Comparison of ENCODE assay signal across 9 cellular contexts in the genomic region with DNA sequence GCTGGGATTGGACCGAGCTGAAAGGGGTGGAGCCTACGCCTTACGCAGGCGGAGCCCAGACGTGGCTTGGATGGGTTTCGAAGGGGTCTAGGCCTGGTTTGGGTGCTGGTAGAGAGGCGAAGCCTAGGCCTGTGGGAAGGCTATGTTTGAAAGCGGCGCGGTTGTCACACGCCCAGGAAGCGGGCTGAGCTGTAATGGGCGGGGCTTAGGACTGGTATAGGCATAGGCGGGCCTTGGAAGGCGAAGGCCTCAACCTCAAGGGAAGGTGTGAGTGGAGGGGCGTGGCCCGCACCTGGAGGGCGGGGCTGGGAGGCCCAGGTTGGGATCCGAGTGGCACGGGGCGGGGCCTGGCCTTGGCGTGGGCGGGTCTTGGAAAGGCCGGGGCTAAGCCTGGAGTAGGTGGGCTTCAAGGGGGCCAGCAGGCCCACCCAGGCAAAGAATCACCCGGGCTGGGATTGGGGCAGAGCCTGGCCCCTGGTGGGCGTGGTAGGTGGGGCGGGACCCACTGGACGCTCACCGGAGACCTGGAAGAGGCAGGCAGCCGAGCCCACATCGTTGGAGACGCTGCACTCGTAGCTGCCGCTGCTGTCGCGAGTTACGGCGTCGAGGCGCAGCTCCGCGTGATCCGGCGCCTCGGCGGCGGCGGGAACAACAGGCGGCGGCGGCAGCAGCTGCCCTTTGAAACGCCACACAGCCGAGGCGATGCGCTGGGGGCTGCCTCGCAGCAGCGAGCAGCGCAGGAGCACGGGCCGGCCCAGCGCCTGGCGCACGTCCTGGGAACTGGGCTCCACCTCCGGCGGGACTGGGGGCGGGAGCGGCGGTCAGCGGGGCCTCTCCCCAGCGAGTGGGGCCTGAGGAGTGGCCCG. TPM values are rescaled to one million over a fixed set of nuclear protein-coding genes. Genes with fewer than 3 reads are reported as not detected.
DNase-seq lines count a peak whose midpoint lies in the region; ATAC-seq, FAIRE-seq and TF ChIP-seq lines count a peak whose summit lies in the region.
"Had no signal": no experiment of that assay in that cellular context is flagged by ENCODE, and none has a peak within 500 bp of the region (broad histone marks: within the 10 kb centered on the region; RNA-seq: fewer than 3 reads in every experiment).

No MANE protein-coding gene starts in this region.

- H3K4ac ChIP-seq in H1 (replicated peaks; ENCODE audit: insufficient read length, low read depth, low read length) (no peak overlapping the region), neuronal stem cell (ENCODE audit: low read length) (no peak overlapping the region)

- H2BK120ac ChIP-seq in H1 (replicated peaks; ENCODE audit: low read depth, low read length) (no peak overlapping the region), neuronal stem cell (ENCODE audit: low read depth, low read length) (peak overlapping the region; percentile 52)

- TF ChIP-seq EP300 in H1 (IDR thresholded peaks at IDR 0.05; ENCODE audit: borderline replicate concordance in 1 of 2, low read depth in 2 of 2, low read length in 2 of 2): peak in 1 of 2 experiments; percentile 52; a peak in 1 of 3 replicates

- TF ChIP-seq CTCF in CD4-positive, alpha-beta T cell (IDR thresholded peaks at IDR 0.05): no peak
- TF ChIP-seq CTCF in RWPE2 (IDR thresholded peaks at IDR 0.05; ENCODE audit: poor library complexity, severe bottlenecking) (no peak), H1 (IDR thresholded peaks at IDR 0.05; ENCODE audit: control extremely low read depth in 1 of 3, insufficient read depth in 1 of 3, low read depth in 1 of 3, low read length in 3 of 3) (peak in 1 of 3 experiments; percentile 6; a peak in 1 of 4 replicates), D721Med (IDR thresholded peaks at IDR 0.05; ENCODE audit: insufficient read depth, missing control alignments) (no peak)

- WGBS in H1 (ENCODE audit: extremely low coverage in 1 of 2, insufficient coverage in 1 of 2, insufficient read length in 1 of 2, insufficient replicate concordance in 2 of 2, low coverage in 1 of 2, low lambda C conversion rate in 2 of 2, missing lambda C conversion rate in 1 of 2), 2 experiments: 5% methylated on average over 56 of the region's 71 CpGs; no CpG with 5 or more reads in 1 of the 2 experiments
- WGBS in neuronal stem cell (ENCODE audit: extremely low coverage in 2 of 2, insufficient read length in 2 of 2, insufficient replicate concordance in 1 of 2), 2 donors: no CpG with 5 or more reads among the region's 71 CpGs

- H4K8ac ChIP-seq in H1 (ENCODE audit: extremely low read depth, insufficient read depth, low read length) (peak overlapping the region; percentile 45; the same call in 1 of the 2 replicates), neuronal stem cell (ENCODE audit: low read depth, low read length) (no peak overlapping the region)

- intact Hi-C loops in CD4-positive, alpha-beta T cell (cut with DNase I, micrococcal nuclease): no loop called here

- H3K23me2 ChIP-seq in H1 (ENCODE audit: low read depth, low read length): peaks cover 9% of the 10 kb centered on the region; the same call in 1 of the 2 replicates

- no peak overlapping the region for H3K56ac ChIP-seq in H1 (replicated peaks; ENCODE audit: insufficient read length, low read depth, low read length)

- H3K79me2 ChIP-seq in H1 (ENCODE audit: control insufficient read depth in 1 of 2, insufficient read depth in 2 of 2, low read length in 2 of 2): no peaks in the 10 kb centered on the region

- no peaks in the 10 kb centered on the region for H3K36me3 Mint-ChIP-seq in CD4-positive, alpha-beta T cell (ENCODE audit: low read depth)

- H3K9ac ChIP-seq in H1 (replicated peaks in 1 of 4; ENCODE audit: extremely low read depth in 1 of 4, low read depth in 3 of 4, low read length in 3 of 4) (peak overlapping the region in 1 of 4 experiments; percentile 13; a peak in 1 of 7 replicates), neuronal stem cell (ENCODE audit: low read depth, low read length, poor library complexity) (peak overlapping the region; percentile 34)

- H3K18ac ChIP-seq in H1 (ENCODE audit: extremely low read depth, low read length) (peak overlapping the region; percentile 32), neuronal stem cell (ENCODE audit: low read length) (peak overlapping the region; percentile 96)

- CTCF ChIA-PET in CD4-positive, alpha-beta T cell (lab: Charles Lee): no interaction called here
- CTCF ChIA-PET in H1 (lab: Charles Lee; ENCODE audit: partially characterized antibody): interaction anchor here (0.8 to 7.9 kb wide), 20 partner anchors 8 to 147 kb away, joined by 3 to 126 read pairs (median 6); no protein-coding TSS in a partner anchor

- H3K23ac ChIP-seq in H1 (ENCODE audit: insufficient read length) (no peak overlapping the region), neuronal stem cell (ENCODE audit: low read depth, low read length, poor library complexity) (peak overlapping the region; percentile 86)

- H2BK12ac ChIP-seq in H1 (ENCODE audit: low read depth, low read length) (peak overlapping the region; percentile 39; the same call in 1 of the 2 replicates), neuronal stem cell (ENCODE audit: low read length) (peak overlapping the region; percentile 63)

- H2AK5ac ChIP-seq in H1 (ENCODE audit: low read depth, low read length): no peak overlapping the region
- H2AK5ac ChIP-seq in neuronal stem cell (ENCODE audit: low read depth, low read length): peak overlapping the region; percentile 54

- no peak overlapping the region for H3K4me3 Mint-ChIP-seq in CD4-positive, alpha-beta T cell
- H3K4me3 Mint-ChIP-seq: stimulated activated naive CD8-positive, alpha-beta T cell treated with anti-CD3 and anti-CD28 coated beads, Interleukin-15, Interleukin-2, amounts not matched to agents 100 ng/mL and 50 ng/mL, for 24 hours had no signal

- H3K4me1 ChIP-seq in RWPE2 (ENCODE audit: insufficient read depth, poor library complexity, severe bottlenecking): no peaks in the 10 kb centered on the region
- H3K4me1 ChIP-seq in H1 (replicated peaks in 1 of 4; ENCODE audit: control insufficient read depth in 3 of 4, insufficient read depth in 4 of 4, low read length in 3 of 4): peaks cover 0 to 10% (median 6%) of the 10 kb centered on the region in 4 experiments; a peak in 4 of 7 replicates
- H3K4me1 ChIP-seq in neuronal stem cell (ENCODE audit: control insufficient read depth in 2 of 2, insufficient read depth in 1 of 2, low read depth in 1 of 2, low read length in 2 of 2): peaks cover 0 to 6% of the 10 kb centered on the region in 2 donors

- peak; percentile 93 for FAIRE-seq in H1 (lab: Jason Lieb, UNC)
- no peak for FAIRE-seq in D721Med (lab: Jason Lieb, UNC)

- peak overlapping the region; percentile 27 for H3K4me3 ChIP-seq in RWPE2 (ENCODE audit: severe bottlenecking)
- H3K4me3 ChIP-seq in H1 (ENCODE audit: extremely low read depth in 1 of 4, insufficient read depth in 2 of 4, low read depth in 3 of 4, low read length in 4 of 4): peak overlapping the region; percentile 9 to 54 (median 38)
- peak overlapping the region in 1 of 2 donors; percentile 52 for H3K4me3 ChIP-seq in neuronal stem cell (ENCODE audit: low read length in 2 of 2)

- peak overlapping the region; percentile 37 to 76 for H3K4me2 ChIP-seq in H1 (ENCODE audit: insufficient read depth in 1 of 2, low read depth in 2 of 2, low read length in 2 of 2)
- H3K4me2 ChIP-seq in neuronal stem cell (ENCODE audit: insufficient read depth, low read length, poor library complexity, severe bottlenecking): peak overlapping the region; percentile 37

- H3K27ac ChIP-seq in CD4-positive, alpha-beta T cell (ENCODE audit: low read depth, low read length): no peak overlapping the region
- no peak overlapping the region for H3K27ac ChIP-seq in RWPE2 (ENCODE audit: poor library complexity, severe bottlenecking)
- no peak overlapping the region for H3K27ac ChIP-seq in H1 (ENCODE audit: low read depth, low read length)
- no peak overlapping the region for H3K27ac ChIP-seq in neuronal stem cell (replicated peaks; ENCODE audit: low read length)

- POLR2A ChIA-PET in CD4-positive, alpha-beta T cell (lab: Charles Lee): no interaction called here
- POLR2A ChIA-PET in H1 (lab: Charles Lee; ENCODE audit: partially characterized antibody): interaction anchor here (1.2 to 1.6 kb wide), 4 partner anchors 9 to 49 kb away, joined by 3 to 5 read pairs (median 4); partner anchors contain the start of gene MDGA1

- 0 out of 3 replicates have a peak, but pooled peaks of 1 of the 2 experiments have one; percentile 30 for TF ChIP-seq POLR2A in H1 (IDR thresholded peaks at IDR 0.05; ENCODE audit: control extremely low read depth in 1 of 2, low read depth in 2 of 2, low read length in 2 of 2)

- peaks cover 48% of the 10 kb centered on the region for H3K27me3 Mint-ChIP-seq in CD4-positive, alpha-beta T cell

- ATAC-seq in CD4-positive, alpha-beta T cell (ENCODE audit: poor library complexity): peak; percentile 86
- peak; percentile 94 for ATAC-seq in RWPE2 (ENCODE audit: low read depth)

- H3K27ac Mint-ChIP-seq in CD4-positive, alpha-beta T cell: no peak overlapping the region
- H3K27ac Mint-ChIP-seq: stimulated activated naive CD8-positive, alpha-beta T cell treated with anti-CD3 and anti-CD28 coated beads, Interleukin-15, Interleukin-2, amounts not matched to agents 100 ng/mL and 50 ng/mL, for 24 hours had no signal

- peak in 4 of 10 experiments; percentile 13 to 58 (median 30) for DNase-seq in CD4-positive, alpha-beta T cell
- DNase-seq in RWPE2 (ENCODE audit: low spot score) (peak; percentile 94), H1 (ENCODE audit: low read depth in 1 of 2, low spot score in 2 of 2) (peak; percentile 77 to 100), neuronal stem cell (ENCODE audit: low spot score) (peak; percentile 23), NCI-H345 (lab: John Stamatoyannopoulos, UW) (no peak), D721Med (ENCODE audit: insufficient read length, low spot score) (no peak), occipital lobe (lab: John Stamatoyannopoulos, UW) (no peak), SIG-M5 (lab: John Stamatoyannopoulos, UW) (no peak)

- no peak overlapping the region for H4K5ac ChIP-seq in H1 (ENCODE audit: insufficient read length, low read depth, low read length)

- H3K36me3 ChIP-seq in RWPE2 (ENCODE audit: low read depth) (no peaks in the 10 kb centered on the region), H1 (ENCODE audit: control insufficient read depth in 2 of 4, insufficient read depth in 4 of 4, low read length in 3 of 4) (no peaks in the 10 kb centered on the region), neuronal stem cell (replicated peaks in 1 of 2; ENCODE audit: control insufficient read depth in 2 of 2, insufficient read depth in 2 of 2, low read length in 2 of 2) (no peaks in the 10 kb centered on the region)

- H4K91ac ChIP-seq in H1 (replicated peaks; ENCODE audit: insufficient read length, low read length) (no peak overlapping the region), neuronal stem cell (ENCODE audit: low read depth, low read length, poor library complexity) (no peak overlapping the region)

- no peak overlapping the region for H2BK20ac ChIP-seq in H1 (ENCODE audit: low read length)

- H3K4me1 Mint-ChIP-seq in CD4-positive, alpha-beta T cell (ENCODE audit: low read depth): peaks cover 56% of the 10 kb centered on the region

- peaks cover under 1% of the 10 kb centered on the region for H3K9me3 ChIP-seq in CD4-positive, alpha-beta T cell (ENCODE audit: control insufficient read depth, low read length)
- H3K9me3 ChIP-seq in RWPE2 (ENCODE audit: severe bottlenecking): no peaks in the 10 kb centered on the region
- no peaks in the 10 kb centered on the region for H3K9me3 ChIP-seq in H1 (ENCODE audit: insufficient read depth in 2 of 2, low read depth in 1 of 2, low read length in 1 of 2)
- peaks cover 0 to 2% of the 10 kb centered on the region in 2 donors for H3K9me3 ChIP-seq in neuronal stem cell (replicated peaks in 1 of 2; ENCODE audit: control insufficient read depth in 2 of 2, insufficient read depth in 1 of 2, low read depth in 1 of 2, low read length in 2 of 2)

- H2AFZ ChIP-seq in H1 (ENCODE audit: low read length): peak overlapping the region; percentile 64; the same call in 1 of the 2 replicates
- H2AFZ ChIP-seq in neuronal stem cell (ENCODE audit: low read length): no peak overlapping the region

- no peaks in the 10 kb centered on the region for H4K20me1 ChIP-seq in H1 (replicated peaks in 1 of 2; ENCODE audit: control insufficient read depth in 1 of 2, insufficient read depth in 2 of 2, low read length in 2 of 2)

- peaks cover 5% of the 10 kb centered on the region for H3K9me3 Mint-ChIP-seq in CD4-positive, alpha-beta T cell
- H3K9me3 Mint-ChIP-seq: stimulated activated naive CD8-positive, alpha-beta T cell treated with anti-CD3 and anti-CD28 coated beads, Interleukin-15, Interleukin-2, amounts not matched to agents 100 ng/mL and 50 ng/mL, for 24 hours had no signal

- H2BK5ac ChIP-seq in H1 (ENCODE audit: low read depth, low read length): no peak overlapping the region
- no peak overlapping the region for H2BK5ac ChIP-seq in neuronal stem cell (ENCODE audit: low read length)

- H3K79me1 ChIP-seq in H1 (ENCODE audit: low read depth, low read length) (no peaks in the 10 kb centered on the region), neuronal stem cell (ENCODE audit: low read depth, low read length) (no peaks in the 10 kb centered on the region)

- H2BK15ac ChIP-seq in H1 (ENCODE audit: low read length) (no peak overlapping the region; the same call in 1 of the 2 replicates), neuronal stem cell (ENCODE audit: low read length) (peak overlapping the region; percentile 65)

- H3K14ac ChIP-seq in H1 (ENCODE audit: insufficient read length) (no peak overlapping the region), neuronal stem cell (ENCODE audit: low read length) (no peak overlapping the region)

- TF ChIP-seq RAD21 in H1 (IDR thresholded peaks at IDR 0.05 in 1 of 2, conservative IDR thresholded peaks at IDR 0.05 in 1 of 2; ENCODE audit: low read depth in 2 of 2, low read length in 2 of 2): no peak

- H3K27me3 ChIP-seq in CD4-positive, alpha-beta T cell (ENCODE audit: control insufficient read depth, insufficient read depth, low read length): peaks cover 14% of the 10 kb centered on the region
- H3K27me3 ChIP-seq in RWPE2 (ENCODE audit: insufficient read depth, poor library complexity, severe bottlenecking) (no peaks in the 10 kb centered on the region), H1 (replicated peaks in 1 of 4; ENCODE audit: control insufficient read depth in 3 of 4, extremely low read depth in 1 of 4, insufficient read depth in 3 of 4, low read length in 3 of 4) (peaks cover 3 to 27% (median 19%) of the 10 kb centered on the region in 4 experiments), neuronal stem cell (ENCODE audit: control insufficient read depth in 3 of 3, insufficient read depth in 3 of 3, low read depth in 1 of 3, low read length in 3 of 3) (peaks cover 0 to 35% (median 3%) of the 10 kb centered on the region in 3 experiments)

RNA-seq across cellular contexts. Expression of gene MDGA1, which starts 49.0 kb away (rescaled TPM):
- total RNA-seq in CD4-positive, alpha-beta T cell: 1 to 10 TPM in 1 of 2 experiments, under 1 TPM in 1; 0.19 to 1.0 TPM
- total RNA-seq in H1 (2021; fragmentation: NEBNext Ultra II Directional; extraction: Animal tissue kit (Norgen Biotek cat#: 25700)): 0.61 and 0.74 TPM in 2 replicates
- 0.74 and 2.3 TPM in 2 replicates for polyA plus RNA-seq in H1 (2011; rRNA removed)
- 1.1 TPM for polyA plus RNA-seq in H1 (2011; cell fraction: cytosol; rRNA removed)
- polyA plus RNA-seq in H1 (2011; cell fraction: nucleus; rRNA removed): 2.0 TPM
- polyA plus RNA-seq in H1 (2012, experiment 1 of 2): 0.32 to 1.9 TPM (median 0.65 TPM) in 4 replicates
- polyA plus RNA-seq in H1 (2012, experiment 2 of 2): 1.4 TPM
- 0.49 TPM for polyA plus RNA-seq in H1 (2013, experiment 1 of 2)
- polyA plus RNA-seq in H1 (2013, experiment 2 of 2): 0.53 TPM
- polyA minus RNA-seq in H1 (2011; rRNA and poly(A)+ RNA removed): 1.1 and 1.3 TPM in 2 replicates
- polyA minus RNA-seq in H1 (2011; cell fraction: cytosol; rRNA and poly(A)+ RNA removed): not detected
- 1.4 TPM for polyA minus RNA-seq in H1 (2011; cell fraction: nucleus; rRNA and poly(A)+ RNA removed)
- 3.4 TPM for polyA plus RNA-seq in neuronal stem cell (2013, experiment 1 of 2)
- 1.9 TPM for polyA plus RNA-seq in neuronal stem cell (2013, experiment 2 of 2)
- total RNA-seq in occipital lobe: 19.8 TPM

Comparison
In these comparisons a context has a peak if more than half of its experiments do, and no peak if none do; other contexts are left out.
1. DNase-seq: peak in RWPE2 (single experiment), H1 (2 of 2) and neuronal stem cell (single experiment); none in NCI-H345 (single experiment), D721Med (single experiment), occipital lobe (single experiment) and SIG-M5 (single experiment).
2. RNA of gene MDGA1, which starts 49.0 kb away (total RNA-seq): 19.8 TPM in occipital lobe (single experiment); 0.19 to 1.0 TPM in CD4-positive, alpha-beta T cell and 0.61 to 0.74 TPM in H1; every median in the first group is over 10 times any median in the second.